ENCODE assay signal across 27 cellular contexts in the genomic region with DNA sequence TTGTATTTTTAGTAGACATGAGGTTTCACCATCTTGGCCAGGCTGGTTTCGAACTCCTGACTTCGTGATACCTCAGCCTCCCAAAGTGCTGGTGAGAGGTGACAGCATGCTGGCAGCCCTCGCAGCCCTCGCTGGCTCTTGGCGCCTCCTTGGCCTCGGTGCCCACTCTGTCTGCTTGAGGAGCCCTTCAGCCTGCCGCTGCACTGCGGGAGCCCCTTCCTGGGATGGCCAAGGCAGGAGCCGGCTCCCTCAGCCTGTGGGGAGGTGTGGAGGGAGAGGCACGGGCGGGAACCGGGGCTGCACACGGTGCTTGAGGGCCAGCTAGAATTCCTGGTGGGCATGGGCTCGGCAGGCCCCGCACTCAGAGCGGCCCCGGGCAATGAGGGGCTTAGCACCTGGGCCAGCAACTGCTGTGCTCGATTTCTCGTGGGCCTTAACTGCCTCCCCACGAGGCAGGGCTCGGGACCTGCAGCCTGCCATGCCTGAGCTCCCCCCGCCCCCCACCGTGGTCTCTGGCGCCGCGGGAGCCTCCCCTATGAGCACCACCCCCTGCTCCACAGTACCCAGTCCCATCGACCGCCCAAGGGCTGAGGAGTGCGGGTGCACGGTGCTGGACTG.
DNase-seq lines count a peak whose midpoint lies in the region; ATAC-seq, FAIRE-seq and TF ChIP-seq lines count a peak whose summit lies in the region.
"Had no signal": no experiment of that assay in that cellular context is flagged by ENCODE, and none has a peak within 500 bp of the region (broad histone marks: within the 10 kb centered on the region; RNA-seq: fewer than 3 reads in every experiment).

No MANE protein-coding gene starts in this region.

- FAIRE-seq in kidney (lab: Jason Lieb, UNC): no peak
- FAIRE-seq: A549, GM12878, GM12892, GM18507, GM19239 had no signal

- H3K36me3 ChIP-seq in kidney (ENCODE audit: control insufficient read depth in 1 of 2, insufficient read depth in 2 of 2, low read length in 2 of 2): no peaks in the 10 kb centered on the region
- H3K36me3 ChIP-seq in mesenchymal stem cell (ENCODE audit: control insufficient read depth in 1 of 2, insufficient read depth in 2 of 2, low read depth in 1 of 2, low read length in 2 of 2): no peaks in the 10 kb centered on the region
- no peaks in the 10 kb centered on the region for H3K36me3 ChIP-seq in testis (ENCODE audit: low read depth, missing control alignments)
- H3K36me3 ChIP-seq: BLaER1 treated with 17β-estradiol and CSF1 and Interleukin-3, amounts not matched to agents 10 nM and 100 nM had no signal

- H2BK15ac ChIP-seq in mesenchymal stem cell (ENCODE audit: low read depth, poor library complexity, severe bottlenecking): no peak overlapping the region

- no peaks in the 10 kb centered on the region for H3K27me3 ChIP-seq in right cardiac atrium (ENCODE audit: control insufficient read depth, insufficient read depth)
- H3K27me3 ChIP-seq in mesenchymal stem cell (ENCODE audit: control insufficient read depth in 1 of 2, insufficient read depth in 1 of 2, low read length in 2 of 2): peaks cover 0 to 8% of the 10 kb centered on the region in 2 experiments
- H3K27me3 ChIP-seq in testis: no peaks in the 10 kb centered on the region
- H3K27me3 ChIP-seq: BLaER1 treated with 17β-estradiol and CSF1 and Interleukin-3, amounts not matched to agents 10 nM and 100 nM had no signal

- H3K18ac ChIP-seq in mesenchymal stem cell (ENCODE audit: low read depth in 1 of 2, low read length in 2 of 2): no peak overlapping the region

- no peak overlapping the region for H2AK5ac ChIP-seq in mesenchymal stem cell (ENCODE audit: low read length, severe bottlenecking)

- H3K4me1 ChIP-seq in right cardiac atrium (ENCODE audit: control insufficient read depth, insufficient read depth, low read length) (no peaks in the 10 kb centered on the region), kidney (ENCODE audit: control insufficient read depth in 1 of 2, insufficient read depth in 1 of 2, low read depth in 1 of 2, low read length in 2 of 2) (no peaks in the 10 kb centered on the region), mesenchymal stem cell (ENCODE audit: control insufficient read depth, insufficient read depth, low read depth, low read length) (peaks cover 2% of the 10 kb centered on the region), testis (no peaks in the 10 kb centered on the region)
- H3K4me1 ChIP-seq: BLaER1 treated with 17β-estradiol and CSF1 and Interleukin-3, amounts not matched to agents 10 nM and 100 nM had no signal

- no peak overlapping the region for H3K4me3 ChIP-seq in right cardiac atrium (ENCODE audit: low read length)
- H3K4me3 ChIP-seq in kidney (ENCODE audit: low read length in 2 of 2): no peak overlapping the region
- no peak overlapping the region for H3K4me3 ChIP-seq in mesenchymal stem cell (ENCODE audit: insufficient read depth in 1 of 2, low read depth in 1 of 2, low read length in 2 of 2)
- H3K4me3 ChIP-seq in testis: peak overlapping the region; percentile 6 to 31
- H3K4me3 ChIP-seq: A549; BLaER1 treated with 17β-estradiol and CSF1 and Interleukin-3, amounts not matched to agents 10 nM and 100 nM; GM12878 had no signal

- no peak overlapping the region for H2BK5ac ChIP-seq in mesenchymal stem cell (ENCODE audit: low read depth, low read length, poor library complexity, severe bottlenecking)

- TF ChIP-seq CTCF in kidney (IDR thresholded peaks at IDR 0.05; ENCODE audit: borderline replicate concordance, extremely low read depth, insufficient read depth): no peak
- TF ChIP-seq CTCF in testis (IDR thresholded peaks at IDR 0.05): no peak

- H3K27ac ChIP-seq in right cardiac atrium (ENCODE audit: low read length) (no peak overlapping the region), kidney (ENCODE audit: low read depth in 2 of 2, low read length in 2 of 2) (no peak overlapping the region), mesenchymal stem cell (ENCODE audit: low read length, poor library complexity, severe bottlenecking) (no peak overlapping the region), testis (no peak overlapping the region)
- H3K27ac ChIP-seq: 22Rv1; A549; BLaER1 treated with 17β-estradiol and CSF1 and Interleukin-3, amounts not matched to agents 10 nM and 100 nM; C4-2B had no signal

- intact Hi-C loops in right cardiac atrium (cut with DNase I) (no loop called here), Right ventricle myocardium superior (cut with DNase I) (no loop called here), kidney (cut with DNase I) (no loop called here), testis (cut with DNase I; ENCODE audit: low total_unique reads) (no loop called here)

- H4K8ac ChIP-seq in mesenchymal stem cell (ENCODE audit: low read length): no peak overlapping the region

- H3K9me3 ChIP-seq in right cardiac atrium (ENCODE audit: control insufficient read depth, low read length) (no peaks in the 10 kb centered on the region), kidney (ENCODE audit: control insufficient read depth in 1 of 2, low read length in 2 of 2) (no peaks in the 10 kb centered on the region), mesenchymal stem cell (ENCODE audit: control insufficient read depth, low read length) (no peaks in the 10 kb centered on the region), testis (no peaks in the 10 kb centered on the region)
- H3K9me3 ChIP-seq: A549, Caco-2 had no signal

- H2BK12ac ChIP-seq in mesenchymal stem cell (ENCODE audit: low read length in 2 of 2): no peak overlapping the region

- no peak overlapping the region for H2BK120ac ChIP-seq in mesenchymal stem cell (ENCODE audit: low read depth, low read length)

- peak in 2 of 3 donors; percentile 10 to 50 for DNase-seq in right cardiac atrium
- no peak for DNase-seq in Right ventricle myocardium superior
- DNase-seq in kidney: peak; percentile 70
- no peak for DNase-seq in mesenchymal stem cell
- DNase-seq in testis: no peak
- DNase-seq in D341Med (ENCODE audit: low spot score): no peak
- DNase-seq in cerebellum (ENCODE audit: low spot score): no peak
- DNase-seq: AML-193; Caco-2; Calu3; CD4-positive, alpha-beta T cell; CD8-positive, alpha-beta T cell; DMS 273 treated with DMSO at 0.1 percent for 48 hours; DMS153; DMS53; DMS79; DND-41; EL; GDM1 had no signal

- H3K9ac ChIP-seq in kidney (ENCODE audit: low read length in 2 of 2) (no peak overlapping the region), mesenchymal stem cell (ENCODE audit: low read length) (no peak overlapping the region)
- H3K9ac ChIP-seq: BLaER1 treated with 17β-estradiol and CSF1 and Interleukin-3, amounts not matched to agents 10 nM and 100 nM had no signal

- H3K4me2 ChIP-seq in mesenchymal stem cell (ENCODE audit: low read length, poor library complexity, severe bottlenecking): no peak overlapping the region
- H3K4me2 ChIP-seq: A549; BLaER1 treated with 17β-estradiol and CSF1 and Interleukin-3, amounts not matched to agents 10 nM and 100 nM had no signal

- H3K4ac ChIP-seq in mesenchymal stem cell (ENCODE audit: low read depth in 1 of 2, low read length in 2 of 2): no peak overlapping the region

- H3K23ac ChIP-seq in mesenchymal stem cell (ENCODE audit: low read length in 2 of 2): no peak overlapping the region

- no peak overlapping the region for H2AFZ ChIP-seq in mesenchymal stem cell (ENCODE audit: low read depth, low read length)

- no peak for TF ChIP-seq POLR2A in testis (IDR thresholded peaks at IDR 0.05)

- 97% methylated on average over 30 of the region's 30 CpGs for WGBS in right cardiac atrium
- WGBS in mesenchymal stem cell: 96% methylated on average over 22 of the region's 30 CpGs
- WGBS in testis, 2 donors: 91 to 92% methylated on average over 7 to 27 of the region's 30 CpGs

- ATAC-seq in right cardiac atrium: peak in 1 of 2 donors; percentile 16
- ATAC-seq in Right ventricle myocardium superior (ENCODE audit: poor library complexity): no peak
- ATAC-seq: A549; CD8-positive, alpha-beta T cell; GM12878 had no signal

- no peaks in the 10 kb centered on the region for H3K79me1 ChIP-seq in mesenchymal stem cell (replicated peaks; ENCODE audit: low read length, poor library complexity, severe bottlenecking)

- H3K14ac ChIP-seq in mesenchymal stem cell (ENCODE audit: low read length in 2 of 2): peak overlapping the region in 1 of 2 experiments; percentile 71

- H4K91ac ChIP-seq in mesenchymal stem cell (ENCODE audit: low read length): peak overlapping the region; percentile 11

Comparison
In these comparisons a context has a peak if more than half of its experiments do, and no peak if none do; other contexts are left out.
1. DNase-seq: peak in right cardiac atrium (2 of 3) and kidney (single experiment); none in Right ventricle myocardium superior (single experiment), mesenchymal stem cell (single experiment), testis (single experiment), D341Med (single experiment) and cerebellum (single experiment).
2. H3K4me3 ChIP-seq: peak in testis (2 of 2); none in right cardiac atrium (single experiment), kidney (0 of 2) and mesenchymal stem cell (0 of 2).